24 cellular contexts compared by ENCODE assay signal in genomic region chr10:128751284-128751683, GRCh38.
DNase-seq lines count a peak whose midpoint lies in the region; ATAC-seq and TF ChIP-seq lines count a peak whose summit lies in the region.
"Had no signal": no experiment of that assay in that cellular context is flagged by ENCODE, and none has a peak within 500 bp of the region (broad histone marks: within the 10 kb centered on the region; RNA-seq: fewer than 3 reads in every experiment).

No MANE protein-coding gene starts in this region.

- H3K27ac Mint-ChIP-seq in CD4-positive, alpha-beta T cell = no peak overlapping the region
- H3K27ac Mint-ChIP-seq: activated T-helper 2 cell treated with anti-CD3 and anti-CD28 coated beads, Interferon-gamma antibody, Interleukin-2, Interleukin-4, amounts not matched to agents 10 μg/mL and 5 μg/mL and 100 μg/mL, durations not matched to agents 14 hours and 24 hours and 36 hours; CD8-positive, alpha-beta memory T cell; H9; memory B cell; naive thymus-derived CD4-positive, alpha-beta T cell; stimulated activated memory B cell treated with anti-CD40 and anti-IgM and Interleukin-4, amounts not matched to agents 10 μg/mL and 1 μg/mL and 100 μg/mL, for 72 hours had no signal

- H3K27me3 ChIP-seq in CD4-positive, alpha-beta T cell (ENCODE audit: control insufficient read depth, insufficient read depth, low read length) = no peaks in the 10 kb centered on the region
- H3K27me3 ChIP-seq: ovary, testis had no signal

- H3K4me3 Mint-ChIP-seq in CD4-positive, alpha-beta T cell = no peak overlapping the region
- H3K4me3 Mint-ChIP-seq: CD8-positive, alpha-beta memory T cell; H9; memory B cell; naive thymus-derived CD4-positive, alpha-beta T cell; stimulated activated memory B cell treated with anti-CD40 and anti-IgM and Interleukin-4, amounts not matched to agents 10 μg/mL and 1 μg/mL and 100 μg/mL, for 72 hours had no signal

- in situ Hi-C loops in Caki2 (cut with HindIII; ENCODE audit: low pct_unique_long_range_greater_than_20kb, low sequenced_read_pairs) = no loop called here

- peak; percentile 34 for DNase-seq in Caki2 (ENCODE audit: low read depth)
- peak; percentile 35 for DNase-seq in NCI-H2029 (lab: John Stamatoyannopoulos, UW)
- DNase-seq in cerebellum (ENCODE audit: low spot score) = peak; percentile 12
- DNase-seq in pons (ENCODE audit: low spot score) = peak; percentile 11
- no peak for DNase-seq in stimulated activated CD4-positive, alpha-beta T cell treated with anti-CD3 and anti-CD28 coated beads, Interleukin-4, amount 100 ng/mL, for 1 hour
- no peak for DNase-seq in CD4-positive, alpha-beta T cell
- DNase-seq: activated CD4-positive, alpha-beta T cell treated with anti-CD3 and anti-CD28 coated beads for 4 hours; CD8-positive, alpha-beta memory T cell; DND-41; H9; Karpas-422; naive thymus-derived CD4-positive, alpha-beta T cell; NCI-H1092; NCI-H2107; NCI-H510A treated with DMSO at 0.1 percent for 48 hours; ovary; SHP77; testis had no signal

- POLR2A ChIA-PET in CD4-positive, alpha-beta T cell (lab: Charles Lee) = no interaction called here

- no peaks in the 10 kb centered on the region for H3K27me3 Mint-ChIP-seq in CD4-positive, alpha-beta T cell
- H3K27me3 Mint-ChIP-seq: memory B cell; stimulated activated memory B cell treated with anti-CD40 and anti-IgM and Interleukin-4, amounts not matched to agents 10 μg/mL and 1 μg/mL and 100 μg/mL, for 72 hours had no signal

- no peaks in the 10 kb centered on the region for H3K9me3 ChIP-seq in CD4-positive, alpha-beta T cell (ENCODE audit: control insufficient read depth, low read length)
- H3K9me3 ChIP-seq: ovary, testis had no signal

- intact Hi-C loops in CD4-positive, alpha-beta T cell (cut with DNase I, micrococcal nuclease) = no loop called here

- no peaks in the 10 kb centered on the region for H3K4me1 Mint-ChIP-seq in CD4-positive, alpha-beta T cell (ENCODE audit: low read depth)
- H3K4me1 Mint-ChIP-seq: CD8-positive, alpha-beta memory T cell; H9; memory B cell; naive thymus-derived CD4-positive, alpha-beta T cell; stimulated activated memory B cell treated with anti-CD40 and anti-IgM and Interleukin-4, amounts not matched to agents 10 μg/mL and 1 μg/mL and 100 μg/mL, for 72 hours had no signal

- H3K9me3 Mint-ChIP-seq in CD4-positive, alpha-beta T cell = peaks cover 2% of the 10 kb centered on the region
- H3K9me3 Mint-ChIP-seq: activated T-helper 2 cell treated with anti-CD3 and anti-CD28 coated beads, Interferon-gamma antibody, Interleukin-2, Interleukin-4, amounts not matched to agents 10 μg/mL and 5 μg/mL and 100 μg/mL, durations not matched to agents 14 hours and 24 hours and 36 hours; memory B cell; stimulated activated memory B cell treated with anti-CD40 and anti-IgM and Interleukin-4, amounts not matched to agents 10 μg/mL and 1 μg/mL and 100 μg/mL, for 72 hours had no signal

- no peak for ATAC-seq in CD4-positive, alpha-beta T cell (ENCODE audit: poor library complexity)
- no peak for ATAC-seq in HG02678 (IDR thresholded peaks at IDR 0.05; ENCODE audit: unreplicated experiment)
- ATAC-seq: naive thymus-derived CD4-positive, alpha-beta T cell; right cardiac atrium; stimulated activated memory B cell treated with anti-CD40 and anti-IgM and Interleukin-4, amounts not matched to agents 10 μg/mL and 1 μg/mL and 100 μg/mL, for 72 hours had no signal

- no peak for TF ChIP-seq CTCF in CD4-positive, alpha-beta T cell (IDR thresholded peaks at IDR 0.05)

- CTCF ChIA-PET in CD4-positive, alpha-beta T cell (lab: Charles Lee) = no interaction called here

- no peak overlapping the region for H3K27ac ChIP-seq in CD4-positive, alpha-beta T cell (ENCODE audit: low read depth, low read length)
- H3K27ac ChIP-seq: coronary artery, ovary, testis had no signal

- H3K36me3 Mint-ChIP-seq in CD4-positive, alpha-beta T cell (ENCODE audit: low read depth) = no peaks in the 10 kb centered on the region
- H3K36me3 Mint-ChIP-seq: CD8-positive, alpha-beta memory T cell; memory B cell; naive thymus-derived CD4-positive, alpha-beta T cell; stimulated activated memory B cell treated with anti-CD40 and anti-IgM and Interleukin-4, amounts not matched to agents 10 μg/mL and 1 μg/mL and 100 μg/mL, for 72 hours had no signal

Comparison
In these comparisons a context has a peak if more than half of its experiments do, and no peak if none do; other contexts are left out.
1. DNase-seq: peak in Caki2 (single experiment), NCI-H2029 (single experiment), cerebellum (single experiment) and pons (single experiment); none in stimulated activated CD4-positive, alpha-beta T cell treated with anti-CD3 and anti-CD28 coated beads, Interleukin-4, amount 100 ng/mL, for 1 hour (single experiment) and CD4-positive, alpha-beta T cell (0 of 10).